In the genomic region with DNA sequence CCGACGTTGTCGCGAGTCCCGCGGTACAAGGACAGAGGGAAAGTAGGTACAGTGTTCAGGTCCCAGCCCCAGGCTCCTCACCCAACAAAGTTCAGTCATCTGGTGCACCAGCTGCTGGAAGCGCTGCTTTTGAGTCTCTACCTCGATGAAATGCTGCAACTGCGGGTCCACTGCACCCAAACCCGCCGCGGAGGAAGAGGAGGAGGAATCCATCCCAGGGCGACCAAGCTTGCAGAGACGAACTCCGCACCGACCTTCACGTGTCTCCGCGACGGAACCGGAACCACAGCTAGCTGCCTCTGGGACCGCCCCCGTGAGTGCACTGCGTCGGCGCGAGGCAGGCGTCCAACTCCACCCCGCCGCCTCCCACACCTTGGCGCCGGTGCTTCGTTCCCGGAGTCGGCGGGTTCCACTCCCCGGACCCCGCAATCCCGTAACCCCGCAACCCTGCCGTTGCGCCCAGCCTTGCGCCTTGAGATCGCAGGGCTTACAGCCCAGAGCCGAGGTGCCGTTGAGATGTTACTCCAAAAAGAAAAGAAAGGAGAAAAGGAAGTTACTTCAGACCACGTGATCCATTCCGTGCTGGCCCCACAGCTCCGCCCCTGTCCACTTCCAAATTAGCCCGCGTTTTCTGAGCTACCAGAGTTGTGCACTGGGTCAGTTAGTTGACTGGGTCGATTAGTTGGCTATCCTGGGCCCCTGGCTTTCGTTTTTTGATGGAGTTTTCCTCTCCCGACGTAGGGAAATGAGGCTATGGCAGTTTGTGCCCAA, we compare ENCODE assay signal across 9 cellular contexts. TPM values are rescaled to one million over a fixed set of nuclear protein-coding genes. Genes with fewer than 3 reads are reported as not detected.
A peak's percentile ranks its signal among the peaks of the same experiment; 100 is the strongest.
DNase-seq lines count a peak whose midpoint lies in the region; ATAC-seq, FAIRE-seq and TF ChIP-seq lines count a peak whose summit lies in the region.
"Had no signal": no experiment of that assay in that cellular context is flagged by ENCODE, and none has a peak within 500 bp of the region (broad histone marks: within the 10 kb centered on the region; RNA-seq: fewer than 3 reads in every experiment).

Gene TIMM8A, minus strand, starts transcription at position 291 of the 771 bp plus-strand sequence. Its CDS starts 78 bp downstream, at position 213.

- peak within 1 kb of the TSS; percentile 74 for H3K4me2 ChIP-seq in HepG2 (ENCODE audit: low read depth, low read length)

- H3K36me3 ChIP-seq in BE2C, result peaks cover 2% of the 10 kb centered on the region; the same call in 1 of the 2 replicates
- peaks cover 0 to 3% of the 10 kb centered on the region in 2 experiments; a peak in 1 of 5 replicates for H3K36me3 ChIP-seq in HepG2 (replicated peaks in 1 of 2; ENCODE audit: control insufficient read depth in 1 of 2, insufficient read depth in 2 of 2, low read length in 2 of 2)

- H3K4me3 ChIP-seq in BE2C (ENCODE audit: low read depth, low read length), result peak within 1 kb of the TSS; percentile 87
- H3K4me3 ChIP-seq in HepG2 (replicated peaks in 1 of 3; ENCODE audit: insufficient read depth in 1 of 3, low read depth in 2 of 3, low read length in 3 of 3), result peak within 1 kb of the TSS; percentile 66 to 75 (median 71)

- TF ChIP-seq EP300 in HepG2 (IDR thresholded peaks at IDR 0.05; ENCODE audit: low read depth in 2 of 2, low read length in 2 of 2) (no peak), HepG2 (CRISPR knock-in tag; IDR thresholded peaks at IDR 0.05; ENCODE audit: borderline replicate concordance) (no peak)

- H3K9me3 ChIP-seq in BE2C, result no peaks in the 10 kb centered on the region
- no peaks in the 10 kb centered on the region for H3K9me3 ChIP-seq in HepG2 (ENCODE audit: low read length)

- H3K27me3 ChIP-seq in BE2C, result no peaks in the 10 kb centered on the region
- H3K27me3 ChIP-seq in HepG2 (ENCODE audit: control insufficient read depth in 1 of 2, insufficient read depth in 2 of 2, low read length in 2 of 2), result no peaks in the 10 kb centered on the region

- intact Hi-C loops in HepG2 (cut with micrococcal nuclease; ENCODE audit: unreplicated experiment), result loop anchor here (5.0 kb wide), 2 partner anchors 44 to 59 kb away; partner anchors contain the start of genes GLA, HNRNPH2 and RPL36A

- DNase-seq in BE2C, result peak; percentile 79
- DNase-seq in GM19239 (ENCODE audit: insufficient read length, low spot score), result peak; percentile 58
- peak; percentile 82 for DNase-seq in NCI-H510A treated with DMSO at 0.1 percent for 48 hours (lab: John Stamatoyannopoulos, UW)
- DNase-seq in activated CD4-positive, alpha-beta T cell treated with anti-CD3 and anti-CD28 coated beads, Interleukin-2, amount 10 ng/mL, durations not matched to agents 7 days and 5 days, result peak; percentile 79
- DNase-seq in cortex of kidney (lab: John Stamatoyannopoulos, UW), result peak; percentile 6
- peak; percentile 65 for DNase-seq in HepG2 (ENCODE audit: low spot score)
- DNase-seq in stimulated activated CD4-positive, alpha-beta T cell treated with anti-CD3 and anti-CD28 coated beads, Interleukin-4, amount 100 ng/mL, for 1 hour, result peak; percentile 81

- peaks cover 20% of the 10 kb centered on the region for H3K79me2 ChIP-seq in HepG2 (ENCODE audit: insufficient read depth, low read length)

- CTCF ChIA-PET in activated CD4-positive, alpha-beta T cell treated with anti-CD3 and anti-CD28 coated beads, Interleukin-2, amount 10 ng/mL, durations not matched to agents 7 days and 5 days (lab: Charles Lee), result interaction anchor here (0.6 to 1.0 kb wide), 2 partner anchors 42 to 65 kb away, joined by 3 to 8 read pairs; no protein-coding TSS in a partner anchor
- CTCF ChIA-PET in HepG2 (lab: Yijun Ruan, JAX; ENCODE audit: low intra/inter-chr PET ratio, low total read pairs), result no interaction called here

- peak within 1 kb of the TSS; percentile 88 for H3K4me3 Mint-ChIP-seq in activated CD4-positive, alpha-beta T cell treated with anti-CD3 and anti-CD28 coated beads, Interleukin-2, amount 10 ng/mL, durations not matched to agents 7 days and 5 days

- H3K9me3 Mint-ChIP-seq in activated CD4-positive, alpha-beta T cell treated with anti-CD3 and anti-CD28 coated beads, Interleukin-2, amount 10 ng/mL, durations not matched to agents 7 days and 5 days, result no peaks in the 10 kb centered on the region

- ATAC-seq in HG03439 (IDR thresholded peaks at IDR 0.05; ENCODE audit: unreplicated experiment) (peak; percentile 98), HepG2 (peak; percentile 98)

- peak within 1 kb of the TSS; percentile 85 for H3K27ac ChIP-seq in HepG2 (ENCODE audit: extremely low read length, insufficient read depth, low read length)

- TF ChIP-seq CTCF in BE2C (IDR thresholded peaks at IDR 0.05; ENCODE audit: low read depth, low read length) (no peak), HepG2 (CRISPR knock-in tag; IDR thresholded peaks at IDR 0.05) (no peak)

- peak within 1 kb of the TSS; percentile 90 for H3K27ac Mint-ChIP-seq in activated CD4-positive, alpha-beta T cell treated with anti-CD3 and anti-CD28 coated beads, Interleukin-2, amount 10 ng/mL, durations not matched to agents 7 days and 5 days

- H3K36me3 Mint-ChIP-seq in activated CD4-positive, alpha-beta T cell treated with anti-CD3 and anti-CD28 coated beads, Interleukin-2, amount 10 ng/mL, durations not matched to agents 7 days and 5 days (ENCODE audit: low read depth), result peaks cover 6% of the 10 kb centered on the region

- TF ChIP-seq RAD21 in HepG2 (CRISPR knock-in tag; IDR thresholded peaks at IDR 0.05), result no peak

- peaks cover 16% of the 10 kb centered on the region for H3K4me1 Mint-ChIP-seq in activated CD4-positive, alpha-beta T cell treated with anti-CD3 and anti-CD28 coated beads, Interleukin-2, amount 10 ng/mL, durations not matched to agents 7 days and 5 days

- no peaks in the 10 kb centered on the region for H3K4me1 ChIP-seq in BE2C
- H3K4me1 ChIP-seq in HepG2 (ENCODE audit: insufficient read depth, low read length), result 0 out of 2 replicates have a peak, but pooled peaks cover 8% of the 10 kb centered on the region

- FAIRE-seq in GM19239 (lab: Jason Lieb, UNC) (peak; percentile 97), HepG2 (lab: Jason Lieb, UNC) (peak; percentile 67)
- FAIRE-seq: colon had no signal

- 4% methylated on average over 10 of the region's 55 CpGs for WGBS in HepG2 (ENCODE audit: low lambda C conversion rate)

- H2AFZ ChIP-seq in HepG2 (ENCODE audit: low read length), result no peak within 1 kb of the TSS

- H3K27me3 Mint-ChIP-seq in activated CD4-positive, alpha-beta T cell treated with anti-CD3 and anti-CD28 coated beads, Interleukin-2, amount 10 ng/mL, durations not matched to agents 7 days and 5 days, result no peaks in the 10 kb centered on the region

- TF ChIP-seq POLR2A in HepG2 (IDR thresholded peaks at IDR 0.05; ENCODE audit: insufficient read depth in 1 of 2, low read depth in 2 of 2, low read length in 2 of 2), result peak; percentile 79 to 90

- POLR2A ChIA-PET in activated CD4-positive, alpha-beta T cell treated with anti-CD3 and anti-CD28 coated beads, Interleukin-2, amount 10 ng/mL, durations not matched to agents 7 days and 5 days (lab: Charles Lee), result interaction anchor here (1.1 kb wide), 1 partner anchor 10 kb away, joined by 3 read pairs; no protein-coding TSS in a partner anchor
- POLR2A ChIA-PET in HepG2 (lab: Yijun Ruan, JAX), result interaction anchor here (0.5 to 2.6 kb wide), 4 partner anchors 42 to 298 kb away, joined by 3 to 35 read pairs (median 4); partner anchors contain the start of gene RPL36A

- peak within 1 kb of the TSS; percentile 76 for H3K9ac ChIP-seq in HepG2 (ENCODE audit: insufficient read depth, low read depth, low read length)

- in situ Hi-C loops in HepG2 (cut with HindIII; ENCODE audit: extremely low pct_ligation_motif_present, low pct_unique_long_range_greater_than_20kb), result no loop called here

- BruUV-seq in HepG2 (replicated peaks; lab: Mats Ljungman, UMichigan), result TSS peak; percentile 89

- no peaks in the 10 kb centered on the region for H4K20me1 ChIP-seq in HepG2 (ENCODE audit: insufficient read depth, low read length)

TF ChIP-seq in HepG2, 621 proteins besides CTCF, POLR2A, EP300 and RAD21 (continues in another document):
- TF ChIP-seq ZNF432 (CRISPR knock-in tag; IDR thresholded peaks at IDR 0.05; ENCODE audit: borderline replicate concordance), result no peak
- TF ChIP-seq ZNF776 (CRISPR knock-in tag; IDR thresholded peaks at IDR 0.05), result peak; percentile 69; the same call in 1 of the 2 replicates
- 0 out of 2 replicates have a peak, but pooled peaks have one; percentile 13 for TF ChIP-seq MEIS2 (CRISPR knock-in tag; IDR thresholded peaks at IDR 0.05)
- TF ChIP-seq ZNF777 (CRISPR knock-in tag; IDR thresholded peaks at IDR 0.05), result peak; percentile 56; the same call in 1 of the 2 replicates

RNA-seq across cellular contexts. Expression of gene TIMM8A, which starts in this region (rescaled TPM):
- polyA plus RNA-seq in BE2C (2012; ENCODE audit: insufficient read depth, insufficient read length, low read depth), result 27.5 TPM
- total RNA-seq in activated CD4-positive, alpha-beta T cell treated with anti-CD3 and anti-CD28 coated beads, Interleukin-2, amount 10 ng/mL, durations not matched to agents 7 days and 5 days, result 10 to 100 TPM; 11.6 to 13.5 TPM
- total RNA-seq in HepG2 (2016; rRNA removed; fragmentation: Illumina TruSeq; extraction: Trizol), result 25.5 and 36.6 TPM in 2 replicates
- total RNA-seq in HepG2 (2016; cell fraction: cytosol; rRNA removed; fragmentation: Illumina TruSeq; extraction: Trizol; ENCODE audit: low read depth), result 14.2 and 16.6 TPM in 2 replicates
- total RNA-seq in HepG2 (2016; cell fraction: insoluble cytoplasmic fraction; rRNA removed; fragmentation: Illumina TruSeq; extraction: Trizol), result 26.3 and 41.5 TPM in 2 replicates
- 27.7 and 28.5 TPM in 2 replicates for total RNA-seq in HepG2 (2016; cell fraction: membrane; rRNA removed; fragmentation: Illumina TruSeq; extraction: Trizol)
- 15.4 and 17.3 TPM in 2 replicates for total RNA-seq in HepG2 (2016; cell fraction: nucleus; rRNA removed; fragmentation: Illumina TruSeq; extraction: Trizol)
- polyA plus RNA-seq in HepG2 (2011; rRNA removed), result 6.1 and 7.3 TPM in 2 replicates
- polyA plus RNA-seq in HepG2 (2011; cell fraction: cytosol; rRNA removed), result 7.1 and 8.7 TPM in 2 replicates
- polyA plus RNA-seq in HepG2 (2011; cell fraction: nucleus; rRNA removed), result 2.0 and 3.4 TPM in 2 replicates
- polyA plus RNA-seq in HepG2 (2012), result 9.2 and 14.0 TPM in 2 replicates
- 20.8 and 25.5 TPM in 2 replicates for polyA plus RNA-seq in HepG2 (2016; cell fraction: cytosol; fragmentation: Illumina TruSeq; extraction: Trizol; ENCODE audit: low read depth)
- polyA plus RNA-seq in HepG2 (2016; cell fraction: insoluble cytoplasmic fraction; fragmentation: Illumina TruSeq; extraction: Trizol; ENCODE audit: low read depth), result 52.1 and 56.3 TPM in 2 replicates
- 31.0 and 35.5 TPM in 2 replicates for polyA plus RNA-seq in HepG2 (2016; cell fraction: membrane; fragmentation: Illumina TruSeq; extraction: Trizol; ENCODE audit: low read depth)
- polyA plus RNA-seq in HepG2 (2016; cell fraction: nucleus; fragmentation: Illumina TruSeq; extraction: Trizol; ENCODE audit: insufficient read depth, low read depth), result 24.0 and 30.0 TPM in 2 replicates
- 8.0 and 18.4 TPM in 2 replicates for polyA minus RNA-seq in HepG2 (2011; rRNA and poly(A)+ RNA removed; ENCODE audit: low replicate concordance)
- polyA minus RNA-seq in HepG2 (2011; cell fraction: cytosol; rRNA and poly(A)+ RNA removed), result 3.8 and 7.4 TPM in 2 replicates
- 10.7 and 12.2 TPM in 2 replicates for polyA minus RNA-seq in HepG2 (2011; cell fraction: nucleus; rRNA and poly(A)+ RNA removed)

Comparison
In these comparisons a context has a peak if more than half of its experiments do, and no peak if none do; other contexts are left out.
1. Peak in every context shown above with its lines: DNase-seq, ATAC-seq, H3K4me3 ChIP-seq and H3K27ac ChIP-seq.
2. DNase-seq: peak in every context shown above with its lines; median percentile 82 in NCI-H510A treated with DMSO at 0.1 percent for 48 hours; 81 in stimulated activated CD4-positive, alpha-beta T cell treated with anti-CD3 and anti-CD28 coated beads, Interleukin-4, amount 100 ng/mL, for 1 hour; 79 in BE2C; 79 in activated CD4-positive, alpha-beta T cell treated with anti-CD3 and anti-CD28 coated beads, Interleukin-2, amount 10 ng/mL, durations not matched to agents 7 days and 5 days; 65 in HepG2; 58 in GM19239; 6 in cortex of kidney.